Comparison of ENCODE assay signal across 1 cellular context in the genomic region with DNA sequence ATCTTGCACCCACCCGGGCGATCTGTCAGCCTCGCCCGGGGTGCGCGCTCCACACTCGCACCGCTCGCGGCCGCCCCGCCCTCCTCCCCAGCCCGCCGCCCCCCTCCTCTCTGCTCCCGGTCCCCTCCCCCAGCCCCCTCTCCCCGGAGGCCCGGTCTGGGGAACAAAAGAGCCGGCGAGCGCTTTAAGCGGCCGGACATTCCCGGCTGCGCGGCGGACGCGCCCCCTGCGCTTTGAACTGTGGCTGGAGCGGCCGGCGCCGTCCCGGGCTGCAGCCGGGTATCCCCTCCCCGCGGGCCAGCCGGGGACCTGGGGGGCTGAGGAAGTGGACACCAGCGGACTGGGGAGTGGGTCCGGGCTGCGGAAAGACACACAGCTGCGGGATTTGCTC.
TF ChIP-seq lines count a peak whose summit lies in the region.

A gene (minus strand): TSS at position 27 of the 391 bp plus-strand sequence. CDS start 214 bp downstream, outside the sequence.

TF ChIP-seq in HEK293, 187 proteins besides CTCF, POLR2A, EP300 and RAD21 (continued from another document):
- TF ChIP-seq, protein P1, sequence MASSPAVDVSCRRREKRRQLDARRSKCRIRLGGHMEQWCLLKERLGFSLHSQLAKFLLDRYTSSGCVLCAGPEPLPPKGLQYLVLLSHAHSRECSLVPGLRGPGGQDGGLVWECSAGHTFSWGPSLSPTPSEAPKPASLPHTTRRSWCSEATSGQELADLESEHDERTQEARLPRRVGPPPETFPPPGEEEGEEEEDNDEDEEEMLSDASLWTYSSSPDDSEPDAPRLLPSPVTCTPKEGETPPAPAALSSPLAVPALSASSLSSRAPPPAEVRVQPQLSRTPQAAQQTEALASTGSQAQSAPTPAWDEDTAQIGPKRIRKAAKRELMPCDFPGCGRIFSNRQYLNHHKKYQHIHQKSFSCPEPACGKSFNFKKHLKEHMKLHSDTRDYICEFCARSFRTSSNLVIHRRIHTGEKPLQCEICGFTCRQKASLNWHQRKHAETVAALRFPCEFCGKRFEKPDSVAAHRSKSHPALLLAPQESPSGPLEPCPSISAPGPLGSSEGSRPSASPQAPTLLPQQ (tag by site-specific recombination; IDR thresholded peaks at IDR 0.05) = peak; percentile 24; the same call in 1 of the 2 replicates
- TF ChIP-seq RBAK (tag by site-specific recombination; IDR thresholded peaks at IDR 0.05) (no peak), ZNF76 (tag by site-specific recombination; IDR thresholded peaks at IDR 0.05; ENCODE audit: borderline replicate concordance, low read depth) (no peak), ZNF621 (tag by site-specific recombination; IDR thresholded peaks at IDR 0.05) (no peak), ZNF10 (tag by site-specific recombination; IDR thresholded peaks at IDR 0.05) (no peak), HOXD13 (CRISPR knock-in tag; IDR thresholded peaks at IDR 0.05; ENCODE audit: borderline replicate concordance) (no peak), GLI4 (tag by site-specific recombination; IDR thresholded peaks at IDR 0.05) (no peak), ZNF623 (tag by site-specific recombination; IDR thresholded peaks at IDR 0.05) (no peak), GLIS2 (tag by site-specific recombination; IDR thresholded peaks at IDR 0.05) (peak; percentile 80), ZNF221 (tag by site-specific recombination; IDR thresholded peaks at IDR 0.05; ENCODE audit: borderline replicate concordance) (no peak), ZNF341 (tag by site-specific recombination; IDR thresholded peaks at IDR 0.05; ENCODE audit: low read depth) (peak; percentile 54), ZBTB8A (tag by site-specific recombination; IDR thresholded peaks at IDR 0.05) (no peak), ZNF624 (tag by site-specific recombination; IDR thresholded peaks at IDR 0.05) (no peak), ZNF302 (tag by site-specific recombination; IDR thresholded peaks at IDR 0.05; ENCODE audit: low read depth) (no peak), ZNF571 (tag by site-specific recombination; IDR thresholded peaks at IDR 0.05) (no peak), ZNF558 (tag by site-specific recombination; IDR thresholded peaks at IDR 0.05) (no peak), ZNF248 (tag by site-specific recombination; IDR thresholded peaks at IDR 0.05) (no peak), ZNF677 (tag by site-specific recombination; IDR thresholded peaks at IDR 0.05) (no peak), KLF10 (tag by site-specific recombination; IDR thresholded peaks at IDR 0.05) (no peak), ZNF132 (tag by site-specific recombination; IDR thresholded peaks at IDR 0.05; ENCODE audit: borderline replicate concordance) (no peak), ZNF350 (tag by site-specific recombination; IDR thresholded peaks at IDR 0.05) (no peak), ZNF140 (tag by site-specific recombination; IDR thresholded peaks at IDR 0.05) (no peak)
- TF ChIP-seq, protein P2, sequence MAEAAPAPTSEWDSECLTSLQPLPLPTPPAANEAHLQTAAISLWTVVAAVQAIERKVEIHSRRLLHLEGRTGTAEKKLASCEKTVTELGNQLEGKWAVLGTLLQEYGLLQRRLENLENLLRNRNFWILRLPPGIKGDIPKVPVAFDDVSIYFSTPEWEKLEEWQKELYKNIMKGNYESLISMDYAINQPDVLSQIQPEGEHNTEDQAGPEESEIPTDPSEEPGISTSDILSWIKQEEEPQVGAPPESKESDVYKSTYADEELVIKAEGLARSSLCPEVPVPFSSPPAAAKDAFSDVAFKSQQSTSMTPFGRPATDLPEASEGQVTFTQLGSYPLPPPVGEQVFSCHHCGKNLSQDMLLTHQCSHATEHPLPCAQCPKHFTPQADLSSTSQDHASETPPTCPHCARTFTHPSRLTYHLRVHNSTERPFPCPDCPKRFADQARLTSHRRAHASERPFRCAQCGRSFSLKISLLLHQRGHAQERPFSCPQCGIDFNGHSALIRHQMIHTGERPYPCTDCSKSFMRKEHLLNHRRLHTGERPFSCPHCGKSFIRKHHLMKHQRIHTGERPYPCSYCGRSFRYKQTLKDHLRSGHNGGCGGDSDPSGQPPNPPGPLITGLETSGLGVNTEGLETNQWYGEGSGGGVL (tag by site-specific recombination; IDR thresholded peaks at IDR 0.05) = peak; percentile 63
- TF ChIP-seq, protein P3, sequence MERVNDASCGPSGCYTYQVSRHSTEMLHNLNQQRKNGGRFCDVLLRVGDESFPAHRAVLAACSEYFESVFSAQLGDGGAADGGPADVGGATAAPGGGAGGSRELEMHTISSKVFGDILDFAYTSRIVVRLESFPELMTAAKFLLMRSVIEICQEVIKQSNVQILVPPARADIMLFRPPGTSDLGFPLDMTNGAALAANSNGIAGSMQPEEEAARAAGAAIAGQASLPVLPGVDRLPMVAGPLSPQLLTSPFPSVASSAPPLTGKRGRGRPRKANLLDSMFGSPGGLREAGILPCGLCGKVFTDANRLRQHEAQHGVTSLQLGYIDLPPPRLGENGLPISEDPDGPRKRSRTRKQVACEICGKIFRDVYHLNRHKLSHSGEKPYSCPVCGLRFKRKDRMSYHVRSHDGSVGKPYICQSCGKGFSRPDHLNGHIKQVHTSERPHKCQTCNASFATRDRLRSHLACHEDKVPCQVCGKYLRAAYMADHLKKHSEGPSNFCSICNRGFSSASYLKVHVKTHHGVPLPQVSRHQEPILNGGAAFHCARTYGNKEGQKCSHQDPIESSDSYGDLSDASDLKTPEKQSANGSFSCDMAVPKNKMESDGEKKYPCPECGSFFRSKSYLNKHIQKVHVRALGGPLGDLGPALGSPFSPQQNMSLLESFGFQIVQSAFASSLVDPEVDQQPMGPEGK (tag by site-specific recombination; IDR thresholded peaks at IDR 0.05) = peak; percentile 42; the same call in 1 of the 2 replicates
- TF ChIP-seq, protein P4, sequence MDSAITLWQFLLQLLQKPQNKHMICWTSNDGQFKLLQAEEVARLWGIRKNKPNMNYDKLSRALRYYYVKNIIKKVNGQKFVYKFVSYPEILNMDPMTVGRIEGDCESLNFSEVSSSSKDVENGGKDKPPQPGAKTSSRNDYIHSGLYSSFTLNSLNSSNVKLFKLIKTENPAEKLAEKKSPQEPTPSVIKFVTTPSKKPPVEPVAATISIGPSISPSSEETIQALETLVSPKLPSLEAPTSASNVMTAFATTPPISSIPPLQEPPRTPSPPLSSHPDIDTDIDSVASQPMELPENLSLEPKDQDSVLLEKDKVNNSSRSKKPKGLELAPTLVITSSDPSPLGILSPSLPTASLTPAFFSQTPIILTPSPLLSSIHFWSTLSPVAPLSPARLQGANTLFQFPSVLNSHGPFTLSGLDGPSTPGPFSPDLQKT (IDR thresholded peaks at IDR 0.05; ENCODE audit: borderline replicate concordance, low read depth, low read length) = no peak
TF ChIP-seq in HEK293: peak in this region for 7.
